ENCODE assay signal across 8 cellular contexts in genomic region chr6:13574149-13574570, GRCh38. TPM values are rescaled to one million over a fixed set of nuclear protein-coding genes. Genes with fewer than 3 reads are reported as not detected.
DNase-seq lines count a peak whose midpoint lies in the region; ATAC-seq and TF ChIP-seq lines count a peak whose summit lies in the region.

No MANE protein-coding gene starts in this region.

- H3K4me3 Mint-ChIP-seq in CD14-positive monocyte, result peak overlapping the region; percentile 96 to 97

- peak; percentile 77 for ATAC-seq in GM19328 (IDR thresholded peaks at IDR 0.05; ENCODE audit: unreplicated experiment)
- ATAC-seq in HG03469 (IDR thresholded peaks at IDR 0.05; ENCODE audit: unreplicated experiment), result peak; percentile 66

- TF ChIP-seq CTCF in CD14-positive monocyte (IDR thresholded peaks at IDR 0.05) (peak; percentile 40), lower leg skin (IDR thresholded peaks at IDR 0.05) (no peak)

- H3K36me3 Mint-ChIP-seq in CD14-positive monocyte, result peaks cover 0 to 5% of the 10 kb centered on the region in 2 donors

- DNase-seq in CD14-positive monocyte (ENCODE audit: low spot score) (peak; percentile 85), NCI-H524 treated with DMSO at 0.1 percent for 48 hours (lab: John Stamatoyannopoulos, UW) (peak; percentile 66), dermis blood vessel endothelial cell (peak; percentile 95), lower leg skin (ENCODE audit: low spot score in 2 of 2) (peak; percentile 89 to 97)
- peak; percentile 82 to 89 for DNase-seq in activated CD4-positive, alpha-beta T cell treated with anti-CD3 and anti-CD28 coated beads, Interleukin-2, amount 50 U/mL, for 24 hours (ENCODE audit: low read depth in 1 of 2, low spot score in 1 of 2)
- peak; percentile 93 to 94 for DNase-seq in stimulated activated CD4-positive, alpha-beta T cell treated with anti-CD3 and anti-CD28 coated beads, Interleukin-4, amount 100 ng/mL, for 4 hours

- WGBS in lower leg skin, 2 donors, result 0 to 1% methylated on average over 4 to 40 of the region's 46 CpGs

- intact Hi-C loops in CD14-positive monocyte (cut with micrococcal nuclease), result loop anchor here (5.0 to 10.0 kb wide), 5 partner anchors 43 to 237 kb away; partner anchors contain the start of genes GFOD1 (in 2 of the 2) and NOL7 (in 1 of the 2)
- intact Hi-C loops in lower leg skin (cut with DNase I; ENCODE audit: low total_unique reads), result no loop called here

- H3K27ac Mint-ChIP-seq in CD14-positive monocyte, result peak overlapping the region; percentile 95 to 99 (median 97)

- TF ChIP-seq POLR2A in lower leg skin (IDR thresholded peaks at IDR 0.05), result peak in 1 of 2 donors; percentile 35

- H3K27me3 Mint-ChIP-seq in CD14-positive monocyte (ENCODE audit: low read depth in 3 of 3), result peaks cover 4 to 6% (median 4%) of the 10 kb centered on the region in 3 donors

- peaks cover 17% of the 10 kb centered on the region for H3K4me1 Mint-ChIP-seq in CD14-positive monocyte

- H3K9me3 Mint-ChIP-seq in CD14-positive monocyte, result peaks cover 0 to 3% (median 0%) of the 10 kb centered on the region in 7 donors

- peak overlapping the region; percentile 60 for H3K4me3 ChIP-seq in lower leg skin (ENCODE audit: low read depth, poor library complexity, severe bottlenecking)

RNA-seq across cellular contexts. Expression of gene SIRT5, which starts 0.2 kb away (rescaled TPM):
- 1 to 10 TPM; 3.3 to 5.0 TPM for polyA plus RNA-seq in CD14-positive monocyte
- total RNA-seq in dermis blood vessel endothelial cell (9.7 and 10.6 TPM in 2 replicates), lower leg skin (10 to 100 TPM in 1 of 4 donors, 1 to 10 TPM in 3; 5.5 to 12.7 (median 5.9) TPM)

RNA-seq across cellular contexts. Expression of gene NOL7, which starts 41.0 kb away (rescaled TPM):
- 10 to 100 TPM; 56.9 to 58.5 TPM for polyA plus RNA-seq in CD14-positive monocyte
- total RNA-seq in dermis blood vessel endothelial cell (72.8 and 75.2 TPM in 2 replicates), lower leg skin (10 to 100 TPM; 54.7 to 77.2 (median 66.7) TPM)

Comparison
In these comparisons a context has a peak if more than half of its experiments do, and no peak if none do; other contexts are left out.
1. Peak in every context shown above with its lines: DNase-seq, ATAC-seq and H3K4me3 ChIP-seq.